20 cellular contexts compared by ENCODE assay signal in the genomic region with DNA sequence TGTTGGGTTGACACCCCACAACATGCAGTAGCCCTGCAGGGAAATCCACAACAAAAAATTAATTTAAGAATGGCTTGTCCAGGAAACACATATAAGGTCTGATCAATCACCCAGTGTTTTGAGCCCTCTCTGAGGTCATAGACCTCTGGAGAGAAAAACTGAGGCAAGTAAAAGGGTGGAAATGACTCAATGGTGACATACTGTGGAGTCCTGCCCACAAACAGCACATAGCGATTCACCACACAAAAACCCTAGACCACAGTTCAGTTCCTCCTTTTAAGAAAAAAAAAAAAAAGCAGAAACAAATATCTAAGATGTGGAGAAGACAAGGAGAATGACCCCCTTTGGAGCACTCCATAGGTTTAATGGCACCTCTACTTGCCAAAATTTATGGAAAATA.
DNase-seq lines count a peak whose midpoint lies in the region; ATAC-seq, FAIRE-seq and TF ChIP-seq lines count a peak whose summit lies in the region.
"Had no signal": no experiment of that assay in that cellular context is flagged by ENCODE, and none has a peak within 500 bp of the region (broad histone marks: within the 10 kb centered on the region; RNA-seq: fewer than 3 reads in every experiment).

No MANE protein-coding gene starts in this region.

- dilution Hi-C loops in mammary epithelial cell (cut with HindIII; ENCODE audit: low sequenced_read_pairs), result no loop called here

- in situ Hi-C loops in GM12878 (cut with MboI) (no loop called here), mammary epithelial cell (cut with MboI; ENCODE audit: low sequenced_read_pairs in 2 of 2) (no loop called here)

- no peaks in the 10 kb centered on the region for H3K4me1 ChIP-seq in GM12878 (ENCODE audit: control insufficient read depth, insufficient read depth, low read length)
- H3K4me1 ChIP-seq in mammary epithelial cell (ENCODE audit: insufficient read depth, low read length), result no peaks in the 10 kb centered on the region
- H3K4me1 ChIP-seq in osteoblast (ENCODE audit: insufficient read depth, low read length), result no peaks in the 10 kb centered on the region
- H3K4me1 ChIP-seq: Caco-2, psoas muscle had no signal

- H3K27ac ChIP-seq in GM12878 (ENCODE audit: control insufficient read depth, insufficient read depth) (no peak overlapping the region), mammary epithelial cell (ENCODE audit: insufficient read depth, low read depth, low read length) (no peak overlapping the region), osteoblast (ENCODE audit: low read depth, low read length) (no peak overlapping the region)
- H3K27ac ChIP-seq: psoas muscle had no signal

- TF ChIP-seq CTCF in GM12878 (IDR thresholded peaks at IDR 0.05 in 2 of 3, conservative IDR thresholded peaks at IDR 0.05 in 1 of 3; ENCODE audit: control insufficient read depth in 2 of 3, extremely low read depth in 1 of 3, insufficient read depth in 1 of 3, low read depth in 3 of 3, low read length in 3 of 3), result no peak
- TF ChIP-seq CTCF in mammary epithelial cell (conservative IDR thresholded peaks at IDR 0.05 in 1 of 2, IDR thresholded peaks at IDR 0.05 in 1 of 2; ENCODE audit: extremely low read depth in 1 of 2, insufficient read depth in 1 of 2, low read depth in 1 of 2, low read length in 2 of 2), result no peak
- TF ChIP-seq CTCF in osteoblast (IDR thresholded peaks at IDR 0.05; ENCODE audit: extremely low read depth, low read depth, low read length), result no peak

- POLR2A ChIA-PET in GM12878 (lab: Charles Lee), result no interaction called here

- WGBS in GM12878 (ENCODE audit: insufficient coverage, insufficient replicate concordance, low lambda C conversion rate, missing lambda C conversion rate), result 0% methylated on average over 1 of the region's 1 CpG
- WGBS in mammary epithelial cell (ENCODE audit: low coverage, missing lambda C conversion rate), result 57% methylated on average over 1 of the region's 1 CpG

- no peak overlapping the region for H3K9ac ChIP-seq in GM12878 (ENCODE audit: control insufficient read depth, insufficient read depth, low read length)
- no peak overlapping the region for H3K9ac ChIP-seq in mammary epithelial cell (ENCODE audit: insufficient read depth, low read length)

- H3K79me2 ChIP-seq in GM12878 (ENCODE audit: control insufficient read depth, insufficient read depth, low read length) (no peaks in the 10 kb centered on the region), mammary epithelial cell (ENCODE audit: insufficient read depth, low read length) (no peaks in the 10 kb centered on the region), osteoblast (ENCODE audit: insufficient read depth, low read length) (no peaks in the 10 kb centered on the region)

- no peak for FAIRE-seq in GM12878 (lab: Jason Lieb, UNC)
- FAIRE-seq: GM18507 had no signal

- BruUV-seq in GM12878 (replicated peaks; lab: Mats Ljungman, UMichigan) (no TSS peak), mammary epithelial cell (replicated peaks; lab: Mats Ljungman, UMichigan) (no TSS peak)

- no peak overlapping the region for H3K4me2 ChIP-seq in GM12878 (ENCODE audit: control insufficient read depth, insufficient read depth)
- no peak overlapping the region for H3K4me2 ChIP-seq in mammary epithelial cell (ENCODE audit: insufficient read depth, low read depth, low read length)
- no peak overlapping the region for H3K4me2 ChIP-seq in osteoblast (ENCODE audit: insufficient read depth, low read length)

- ATAC-seq in HG02610 (IDR thresholded peaks at IDR 0.05; ENCODE audit: unreplicated experiment), result peak; percentile 91
- peak; percentile 93 for ATAC-seq in GM12878
- no peak for ATAC-seq in HG03571 (IDR thresholded peaks at IDR 0.05; ENCODE audit: unreplicated experiment)
- ATAC-seq: natural killer cell treated with Interleukin-12 subunit alpha and Interleukin-12 subunit beta and Interleukin-15 and Interleukin-18, amount 100 ng/mL, for 72 hours; psoas muscle had no signal

- intact Hi-C loops in GM12878 (cut with micrococcal nuclease; ENCODE audit: unreplicated experiment) (no loop called here), mammary epithelial cell (cut with micrococcal nuclease) (no loop called here)

- RAD21 ChIA-PET in GM12878 (lab: Charles Lee; ENCODE audit: unreplicated experiment), result no interaction called here

- H3K4me3 ChIP-seq in GM12878 (no peak overlapping the region), skeletal muscle cell (ENCODE audit: low read depth, low read length) (no peak overlapping the region), mammary epithelial cell (replicated peaks in 1 of 3; ENCODE audit: insufficient read depth in 1 of 3, low read depth in 2 of 3, low read length in 3 of 3) (no peak overlapping the region), osteoblast (ENCODE audit: insufficient read depth, low read length) (no peak overlapping the region)
- H3K4me3 ChIP-seq: lung, psoas muscle had no signal

- H3K9me3 ChIP-seq in GM12878 (replicated peaks; ENCODE audit: control insufficient read depth, insufficient read depth, low read length) (no peaks in the 10 kb centered on the region), mammary epithelial cell (replicated peaks; ENCODE audit: insufficient read depth, low read length) (peaks cover 2% of the 10 kb centered on the region), osteoblast (ENCODE audit: low read depth, low read length) (no peaks in the 10 kb centered on the region)
- H3K9me3 ChIP-seq: Caco-2, psoas muscle had no signal

- peak; percentile 15 to 60; a peak in 1 of 4 replicates for TF ChIP-seq EP300 in GM12878 (IDR thresholded peaks at IDR 0.05; ENCODE audit: borderline replicate concordance in 1 of 2, control insufficient read depth in 1 of 2, low read depth in 2 of 2, low read length in 2 of 2)

- DNase-seq in OCI-M1 (lab: John Stamatoyannopoulos, UW) (peak; percentile 74), GM12878 (ENCODE audit: low read depth, low spot score) (peak; percentile 3), skeletal muscle cell (ENCODE audit: low read depth) (peak; percentile 14), mammary epithelial cell (no peak), glomerular visceral epithelial cell (ENCODE audit: extremely low spot score) (no peak), osteoblast (ENCODE audit: insufficient read length, low spot score, missing footprints) (no peak)
- DNase-seq: activated CD4-positive, CD25-positive, alpha-beta regulatory T cell; activated CD8-positive, alpha-beta memory T cell treated with anti-CD3 and anti-CD28 coated beads for 24 hours; activated effector memory CD4-positive, alpha-beta T cell treated with Interleukin-2 at 50 U/mL for 16 hours; Caco-2; dermis blood vessel endothelial cell; NCI-H1930; psoas muscle; RPMI8226; T-helper 1 cell had no signal

- no peaks in the 10 kb centered on the region for H3K27me3 ChIP-seq in GM12878 (replicated peaks in 1 of 2; ENCODE audit: control insufficient read depth in 2 of 2, insufficient read depth in 2 of 2, low read length in 1 of 2)
- no peaks in the 10 kb centered on the region for H3K27me3 ChIP-seq in mammary epithelial cell (ENCODE audit: insufficient read depth, low read length)
- no peaks in the 10 kb centered on the region for H3K27me3 ChIP-seq in osteoblast (ENCODE audit: insufficient read depth, low read length)

- CTCF ChIA-PET in GM12878 (lab: Yijun Ruan, JAX), result interaction anchor here (1.2 kb wide), 1 partner anchor 16 kb away, joined by 3 read pairs; no protein-coding TSS in a partner anchor
- CTCF ChIA-PET in mammary epithelial cell (lab: Charles Lee; ENCODE audit: low non-redundant PET), result no interaction called here

- no peak for TF ChIP-seq POLR2A in GM12878 (IDR thresholded peaks at IDR 0.05; ENCODE audit: low read depth, low read length)

- no peak for TF ChIP-seq RAD21 in GM12878 (IDR thresholded peaks at IDR 0.05; ENCODE audit: insufficient read depth, low read depth, low read length)

- SMC1A ChIA-PET in GM12878 (lab: Charles Lee; ENCODE audit: uncharacterized antibody, unreplicated experiment), result interaction anchor here (1.1 to 1.8 kb wide), 2 partner anchors 16 to 236 kb away, joined by 3 to 5 read pairs; no protein-coding TSS in a partner anchor

- H2AFZ ChIP-seq in GM12878 (ENCODE audit: control insufficient read depth, low read depth, low read length) (no peak overlapping the region), mammary epithelial cell (ENCODE audit: low read depth, low read length) (no peak overlapping the region), osteoblast (ENCODE audit: low read length) (no peak overlapping the region)

- no peaks in the 10 kb centered on the region for H3K36me3 ChIP-seq in GM12878 (ENCODE audit: control insufficient read depth in 2 of 2, insufficient read depth in 2 of 2, low read length in 1 of 2)
- no peaks in the 10 kb centered on the region for H3K36me3 ChIP-seq in mammary epithelial cell (ENCODE audit: insufficient read depth, low read length)
- no peaks in the 10 kb centered on the region for H3K36me3 ChIP-seq in osteoblast (ENCODE audit: insufficient read depth, low read length)

- no peaks in the 10 kb centered on the region for H4K20me1 ChIP-seq in GM12878 (ENCODE audit: control insufficient read depth, insufficient read depth)
- no peaks in the 10 kb centered on the region for H4K20me1 ChIP-seq in mammary epithelial cell (ENCODE audit: insufficient read depth, low read length)
- H4K20me1 ChIP-seq in osteoblast (ENCODE audit: insufficient read depth, low read length), result no peaks in the 10 kb centered on the region

TF ChIP-seq in GM12878, 131 proteins besides CTCF, POLR2A, EP300 and RAD21 (continues in another document):
- TF ChIP-seq, protein P1, sequence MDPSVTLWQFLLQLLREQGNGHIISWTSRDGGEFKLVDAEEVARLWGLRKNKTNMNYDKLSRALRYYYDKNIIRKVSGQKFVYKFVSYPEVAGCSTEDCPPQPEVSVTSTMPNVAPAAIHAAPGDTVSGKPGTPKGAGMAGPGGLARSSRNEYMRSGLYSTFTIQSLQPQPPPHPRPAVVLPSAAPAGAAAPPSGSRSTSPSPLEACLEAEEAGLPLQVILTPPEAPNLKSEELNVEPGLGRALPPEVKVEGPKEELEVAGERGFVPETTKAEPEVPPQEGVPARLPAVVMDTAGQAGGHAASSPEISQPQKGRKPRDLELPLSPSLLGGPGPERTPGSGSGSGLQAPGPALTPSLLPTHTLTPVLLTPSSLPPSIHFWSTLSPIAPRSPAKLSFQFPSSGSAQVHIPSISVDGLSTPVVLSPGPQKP (IDR thresholded peaks at IDR 0.05; ENCODE audit: low read depth, low read length), result peak; percentile 30; the same call in 1 of the 2 replicates
- peak; percentile 53; the same call in 1 of the 2 replicates for TF ChIP-seq BACH1 (IDR thresholded peaks at IDR 0.05; ENCODE audit: borderline replicate concordance)
- no peak for TF ChIP-seq CHD1 (IDR thresholded peaks at IDR 0.05; ENCODE audit: low read depth, low read length)
- peak; percentile 32; the same call in 1 of the 2 replicates for TF ChIP-seq BCL11A (IDR thresholded peaks at IDR 0.05; ENCODE audit: low read depth, low read length)
- no peak for TF ChIP-seq MTA3 (IDR thresholded peaks at IDR 0.05; ENCODE audit: borderline replicate concordance, low read length)
- TF ChIP-seq IKZF2 (IDR thresholded peaks at IDR 0.05), result peak; percentile 14 to 58; a peak in 1 of 4 replicates
- peak; percentile 58; the same call in 1 of the 2 replicates for TF ChIP-seq ZNF384 (IDR thresholded peaks at IDR 0.05; ENCODE audit: borderline replicate concordance, low read depth, low read length)
- peak; percentile 83 for TF ChIP-seq ATF7 (IDR thresholded peaks at IDR 0.05; ENCODE audit: low read depth)
- no peak for TF ChIP-seq ESRRA (IDR thresholded peaks at IDR 0.05; ENCODE audit: low read length)

Comparison
In these comparisons a context has a peak if more than half of its experiments do, and no peak if none do; other contexts are left out.
1. DNase-seq: peak in OCI-M1 (single experiment), GM12878 (single experiment) and skeletal muscle cell (single experiment); none in mammary epithelial cell (single experiment), glomerular visceral epithelial cell (single experiment) and osteoblast (single experiment).